ENCODE assay signal across 18 cellular contexts in genomic region chr15:66934315-66934930, GRCh38.
"Had no signal": no experiment of that assay in that cellular context is flagged by ENCODE, and none has a peak within 500 bp of the region (broad histone marks: within the 10 kb centered on the region; RNA-seq: fewer than 3 reads in every experiment).

No MANE protein-coding gene starts in this region.

- DNase-seq: activated B cell treated with CpG ODN at 0.5 μM for 24 hours; activated CD4-positive, alpha-beta T cell treated with anti-CD3 and anti-CD28 coated beads, Interleukin-2, amount 10 ng/mL, durations not matched to agents 7 days and 5 days; activated naive CD4-positive, alpha-beta T cell treated with anti-CD3 and anti-CD28 coated beads for 36 hours; activated naive CD8-positive, alpha-beta T cell treated with anti-CD3 and anti-CD28 coated beads, Interleukin-2, amount 50 U/mL, for 24 hours; aorta; heart right ventricle; left colon; naive B cell; nucleus accumbens; small intestine; stimulated activated CD4-positive, alpha-beta T cell treated with anti-CD3 and anti-CD28 coated beads, Interleukin-4, amount 100 ng/mL, for 4 hours; stimulated activated CD8-positive, alpha-beta memory T cell treated with anti-CD3 and anti-CD28 coated beads, Interleukin-4, amount 100 ng/mL, for 48 hours; stimulated activated naive CD4-positive, alpha-beta T cell treated with Interleukin-2 at 50 U/mL for 16 hours had no signal

- H3K27ac ChIP-seq: breast epithelium, gastroesophageal sphincter, heart right ventricle, right atrium auricular region had no signal

- H3K9me3 ChIP-seq: breast epithelium had no signal

- ATAC-seq: activated naive CD8-positive, alpha-beta T cell treated with anti-CD3 and anti-CD28 coated beads, Interleukin-2, amount 50 U/mL, for 24 hours; activated T-helper 17 cell treated with anti-CD3 and anti-CD28 coated beads, Interleukin-2, amount 50 U/mL, for 72 hours; gastroesophageal sphincter; heart right ventricle; left colon had no signal

- H3K27ac Mint-ChIP-seq: activated B cell treated with CpG ODN at 0.5 μM for 24 hours; activated CD4-positive, alpha-beta T cell treated with anti-CD3 and anti-CD28 coated beads, Interleukin-2, amount 10 ng/mL, durations not matched to agents 7 days and 5 days; activated naive CD4-positive, alpha-beta T cell treated with anti-CD3 and anti-CD28 coated beads for 36 hours; activated naive CD8-positive, alpha-beta T cell treated with anti-CD3 and anti-CD28 coated beads, Interleukin-2, amount 50 U/mL, for 24 hours; activated T-helper 17 cell treated with anti-CD3 and anti-CD28 coated beads, Interleukin-2, amount 50 U/mL, for 72 hours had no signal

- H3K4me1 Mint-ChIP-seq: activated B cell treated with CpG ODN at 0.5 μM for 24 hours; activated naive CD8-positive, alpha-beta T cell treated with anti-CD3 and anti-CD28 coated beads, Interleukin-2, amount 50 U/mL, for 24 hours; activated T-helper 17 cell treated with anti-CD3 and anti-CD28 coated beads, Interleukin-2, amount 50 U/mL, for 72 hours had no signal

- H3K27me3 ChIP-seq: breast epithelium, gastroesophageal sphincter, heart right ventricle, right atrium auricular region had no signal

- H3K4me3 Mint-ChIP-seq: activated B cell treated with CpG ODN at 0.5 μM for 24 hours; activated CD4-positive, alpha-beta T cell treated with anti-CD3 and anti-CD28 coated beads, Interleukin-2, amount 10 ng/mL, durations not matched to agents 7 days and 5 days; activated naive CD4-positive, alpha-beta T cell treated with anti-CD3 and anti-CD28 coated beads for 36 hours; activated naive CD8-positive, alpha-beta T cell treated with anti-CD3 and anti-CD28 coated beads, Interleukin-2, amount 50 U/mL, for 24 hours; activated T-helper 17 cell treated with anti-CD3 and anti-CD28 coated beads, Interleukin-2, amount 50 U/mL, for 72 hours; naive B cell had no signal

- H3K4me3 ChIP-seq: breast epithelium, gastroesophageal sphincter, heart right ventricle, lung, right atrium auricular region had no signal

- H3K36me3 ChIP-seq: breast epithelium, gastroesophageal sphincter, heart right ventricle, right atrium auricular region had no signal
